In the genomic region with DNA sequence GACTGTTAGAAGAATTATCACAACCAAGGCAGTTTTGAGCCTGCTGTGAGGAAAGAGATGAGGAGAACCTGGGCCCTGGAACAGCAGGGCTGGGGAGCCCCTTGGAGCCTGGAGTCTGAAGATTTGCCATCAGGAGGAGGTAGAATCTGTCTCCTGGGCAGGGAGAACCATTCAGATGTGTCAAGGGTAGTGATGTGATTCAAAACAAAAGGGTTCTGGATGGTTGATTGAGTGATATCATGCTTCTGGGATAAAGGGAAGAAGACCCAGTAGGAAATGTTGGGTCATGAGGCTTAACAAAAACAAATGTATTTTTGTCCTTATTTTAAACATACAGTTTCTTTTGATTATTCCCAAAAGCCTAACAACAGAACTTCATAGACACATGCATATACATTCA, we compare ENCODE assay signal across 11 cellular contexts. TPM values are rescaled to one million over a fixed set of nuclear protein-coding genes. Genes with fewer than 3 reads are reported as not detected.
A peak's percentile ranks its signal among the peaks of the same experiment; 100 is the strongest.
DNase-seq lines count a peak whose midpoint lies in the region; FAIRE-seq and TF ChIP-seq lines count a peak whose summit lies in the region.
"Had no signal": no experiment of that assay in that cellular context is flagged by ENCODE, and none has a peak within 500 bp of the region (broad histone marks: within the 10 kb centered on the region; RNA-seq: fewer than 3 reads in every experiment).

No MANE protein-coding gene starts in this region.

- DNase-seq in GM12891 (ENCODE audit: insufficient read length, low spot score) (no peak), iris pigment epithelial cell (ENCODE audit: low read depth) (peak; percentile 13), COLO829 (ENCODE audit: low spot score) (no peak), PC-9 (no peak), Caco-2 (no peak), NCI-H2227 (lab: John Stamatoyannopoulos, UW; ENCODE audit: unreplicated experiment) (no peak)
- DNase-seq in activated T-helper 2 cell treated with anti-CD3 and anti-CD28 coated beads, Interferon-gamma antibody, Interleukin-2, Interleukin-4, amounts not matched to agents 10 μg/mL and 5 μg/mL and 100 μg/mL, durations not matched to agents 14 hours and 24 hours and 36 hours (ENCODE audit: low spot score) = no peak
- DNase-seq: GDM1, mucosa of descending colon, psoas muscle had no signal

- peaks cover 50% of the 10 kb centered on the region for H3K4me1 Mint-ChIP-seq in activated T-helper 2 cell treated with anti-CD3 and anti-CD28 coated beads, Interferon-gamma antibody, Interleukin-2, Interleukin-4, amounts not matched to agents 10 μg/mL and 5 μg/mL and 100 μg/mL, durations not matched to agents 14 hours and 24 hours and 36 hours (ENCODE audit: low read depth)
- H3K4me1 Mint-ChIP-seq in Caco-2 (ENCODE audit: low read depth, unreplicated experiment) = no peaks in the 10 kb centered on the region

- peak overlapping the region; percentile 65 for H3K27ac Mint-ChIP-seq in activated T-helper 2 cell treated with anti-CD3 and anti-CD28 coated beads, Interferon-gamma antibody, Interleukin-2, Interleukin-4, amounts not matched to agents 10 μg/mL and 5 μg/mL and 100 μg/mL, durations not matched to agents 14 hours and 24 hours and 36 hours
- H3K27ac Mint-ChIP-seq in Caco-2 (ENCODE audit: unreplicated experiment) = no peak overlapping the region

- no peaks in the 10 kb centered on the region for H3K9me2 ChIP-seq in PC-9 (ENCODE audit: insufficient read depth)

- H3K27me3 ChIP-seq in BLaER1 (no peaks in the 10 kb centered on the region), PC-9 (ENCODE audit: insufficient read depth, low read depth) (no peaks in the 10 kb centered on the region), Caco-2 (replicated peaks; ENCODE audit: control insufficient read depth, insufficient read depth, low read length) (no peaks in the 10 kb centered on the region; the same call in 1 of the 2 replicates)

- H3K27ac ChIP-seq in BLaER1 (peak overlapping the region; percentile 61), PC-9 (no peak overlapping the region)

- peaks cover 52% of the 10 kb centered on the region for H3K36me3 Mint-ChIP-seq in activated T-helper 2 cell treated with anti-CD3 and anti-CD28 coated beads, Interferon-gamma antibody, Interleukin-2, Interleukin-4, amounts not matched to agents 10 μg/mL and 5 μg/mL and 100 μg/mL, durations not matched to agents 14 hours and 24 hours and 36 hours (ENCODE audit: low read depth)
- H3K36me3 Mint-ChIP-seq in Caco-2 (ENCODE audit: insufficient read depth, unreplicated experiment) = no peaks in the 10 kb centered on the region

- H3K4me3 Mint-ChIP-seq in activated T-helper 2 cell treated with anti-CD3 and anti-CD28 coated beads, Interferon-gamma antibody, Interleukin-2, Interleukin-4, amounts not matched to agents 10 μg/mL and 5 μg/mL and 100 μg/mL, durations not matched to agents 14 hours and 24 hours and 36 hours (ENCODE audit: low read depth) = no peak overlapping the region
- H3K4me3 Mint-ChIP-seq in Caco-2 (ENCODE audit: unreplicated experiment) = no peak overlapping the region

- H3K9me3 ChIP-seq in BLaER1 (no peaks in the 10 kb centered on the region), PC-9 (ENCODE audit: insufficient read depth, low read depth) (no peaks in the 10 kb centered on the region), Caco-2 (no peaks in the 10 kb centered on the region)
- H3K9me3 ChIP-seq: mucosa of descending colon, psoas muscle had no signal

- H4K20me1 ChIP-seq in BLaER1 = no peaks in the 10 kb centered on the region
- no peaks in the 10 kb centered on the region for H4K20me1 ChIP-seq in PC-9 (ENCODE audit: insufficient read depth)

- no TSS peak for BruUV-seq in PC-9 (replicated peaks; lab: Mats Ljungman, UMichigan)
- BruUV-seq in Caco-2 (replicated peaks; lab: Mats Ljungman, UMichigan) = no TSS peak

- H3K79me2 ChIP-seq in PC-9 (ENCODE audit: low read depth) = no peaks in the 10 kb centered on the region

- H3F3A ChIP-seq in PC-9 (ENCODE audit: insufficient read depth, low read depth) = no peaks in the 10 kb centered on the region

- TF ChIP-seq POLR2A in GM12891 (IDR thresholded peaks at IDR 0.05; ENCODE audit: low read depth, low read length) = no peak

- CTCF ChIA-PET in PC-9 (lab: Charles Lee) (no interaction called here), Caco-2 (lab: Charles Lee) (no interaction called here)

- H3K27me3 Mint-ChIP-seq in activated T-helper 2 cell treated with anti-CD3 and anti-CD28 coated beads, Interferon-gamma antibody, Interleukin-2, Interleukin-4, amounts not matched to agents 10 μg/mL and 5 μg/mL and 100 μg/mL, durations not matched to agents 14 hours and 24 hours and 36 hours (ENCODE audit: low read depth) = no peaks in the 10 kb centered on the region
- H3K27me3 Mint-ChIP-seq in Caco-2 (ENCODE audit: insufficient read depth, unreplicated experiment) = no peaks in the 10 kb centered on the region

- H3K9me3 Mint-ChIP-seq in activated T-helper 2 cell treated with anti-CD3 and anti-CD28 coated beads, Interferon-gamma antibody, Interleukin-2, Interleukin-4, amounts not matched to agents 10 μg/mL and 5 μg/mL and 100 μg/mL, durations not matched to agents 14 hours and 24 hours and 36 hours = no peaks in the 10 kb centered on the region
- no peaks in the 10 kb centered on the region for H3K9me3 Mint-ChIP-seq in Caco-2 (ENCODE audit: unreplicated experiment)

- H2AFZ ChIP-seq in PC-9 = no peak overlapping the region

- H3K36me3 ChIP-seq in BLaER1 = peaks cover 48% of the 10 kb centered on the region
- H3K36me3 ChIP-seq in PC-9 (ENCODE audit: low read depth) = no peaks in the 10 kb centered on the region
- H3K36me3 ChIP-seq in Caco-2 (ENCODE audit: control insufficient read depth, insufficient read depth, low read length) = no peaks in the 10 kb centered on the region

- intact Hi-C loops in activated T-helper 2 cell treated with anti-CD3 and anti-CD28 coated beads, Interferon-gamma antibody, Interleukin-2, Interleukin-4, amounts not matched to agents 10 μg/mL and 5 μg/mL and 100 μg/mL, durations not matched to agents 14 hours and 24 hours and 36 hours (cut with micrococcal nuclease) = loop anchor here (1.0 to 2.0 kb wide), 2 partner anchors 15 to 37 kb away; no protein-coding TSS in a partner anchor
- intact Hi-C loops in PC-9 (cut with micrococcal nuclease; ENCODE audit: unreplicated experiment) = no loop called here
- intact Hi-C loops in Caco-2 (cut with micrococcal nuclease; ENCODE audit: unreplicated experiment) = no loop called here

- POLR2A ChIA-PET in PC-9 (lab: Charles Lee; ENCODE audit: unreplicated experiment) (no interaction called here), Caco-2 (lab: Charles Lee) (no interaction called here)

- TF ChIP-seq CTCF in PC-9 (conservative IDR thresholded peaks at IDR 0.05) = no peak
- no peak for TF ChIP-seq CTCF in Caco-2 (IDR thresholded peaks at IDR 0.05; ENCODE audit: insufficient read depth in 1 of 2, low read depth in 1 of 2, low read length in 1 of 2, severe bottlenecking in 1 of 2, unreplicated experiment in 1 of 2)

- H3K9ac ChIP-seq in BLaER1 = no peak overlapping the region

- H3K4me2 ChIP-seq in BLaER1 = peak overlapping the region; percentile 75
- H3K4me2 ChIP-seq in PC-9 = no peak overlapping the region

- H3K4me3 ChIP-seq in BLaER1 (no peak overlapping the region), PC-9 (no peak overlapping the region), Caco-2 (ENCODE audit: low read depth, low read length) (no peak overlapping the region)
- H3K4me3 ChIP-seq: mucosa of descending colon, psoas muscle had no signal

- H3K4me1 ChIP-seq in BLaER1 (peaks cover 41% of the 10 kb centered on the region), PC-9 (replicated peaks; ENCODE audit: insufficient read depth) (no peaks in the 10 kb centered on the region), Caco-2 (no peaks in the 10 kb centered on the region)

- FAIRE-seq in GM12891 (lab: Jason Lieb, UNC) = peak; percentile 69

TF ChIP-seq in GM12891, 5 proteins besides CTCF, POLR2A, EP300 and RAD21:
- TF ChIP-seq SPI1 (IDR thresholded peaks at IDR 0.05; ENCODE audit: low read depth, low read length) (no peak), POLR2AphosphoS5 (IDR thresholded peaks at IDR 0.05; ENCODE audit: low read depth, low read length) (no peak), PAX5 (IDR thresholded peaks at IDR 0.05; ENCODE audit: insufficient read depth, low read length, severe bottlenecking) (no peak), TAF1 (IDR thresholded peaks at IDR 0.05; ENCODE audit: low read depth, low read length) (no peak), POU2F2 (IDR thresholded peaks at IDR 0.05; ENCODE audit: low read depth, low read length) (no peak)

RNA-seq across cellular contexts. Expression of a gene that starts 28.6 kb away (rescaled TPM):
- polyA plus RNA-seq in GM12891 (2012; ENCODE audit: low read depth, missing spikeins) = 4.7 TPM
- 19.9 and 20.0 TPM in 2 replicates for total RNA-seq in activated T-helper 2 cell treated with anti-CD3 and anti-CD28 coated beads, Interferon-gamma antibody, Interleukin-2, Interleukin-4, amounts not matched to agents 10 μg/mL and 5 μg/mL and 100 μg/mL, durations not matched to agents 14 hours and 24 hours and 36 hours
- total RNA-seq in PC-9 (2021) (0.94 and 1.1 TPM in 2 replicates), Caco-2 (2022) (1.6 and 3.0 TPM in 2 replicates)
